In the genomic region with DNA sequence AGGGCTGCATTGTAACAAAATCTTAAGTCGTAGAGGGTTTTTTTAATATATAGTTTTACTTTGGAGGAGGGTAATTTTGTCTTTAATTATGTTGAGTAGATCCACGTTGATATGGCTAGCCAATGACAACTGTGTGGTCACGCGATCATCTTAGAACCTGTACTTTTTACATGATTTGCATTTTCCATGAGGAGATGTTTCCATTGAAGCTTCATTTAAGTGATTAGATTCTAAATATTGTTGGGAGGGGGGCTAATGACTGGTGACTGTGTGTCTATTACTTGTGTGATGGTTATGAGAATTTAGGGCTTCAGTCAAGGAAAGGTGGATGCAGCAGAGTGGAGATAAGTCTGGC, we compare ENCODE assay signal across 8 cellular contexts. TPM values are rescaled to one million over a fixed set of nuclear protein-coding genes. Genes with fewer than 3 reads are reported as not detected.
DNase-seq lines count a peak whose midpoint lies in the region; ATAC-seq, FAIRE-seq and TF ChIP-seq lines count a peak whose summit lies in the region.
"Not testable (repeated sequence)": the region's sequence is repeated elsewhere in the genome, so short reads cannot be mapped to it uniquely, and the experiment has no call there.

No MANE protein-coding gene starts in this region.

- not testable (repeated sequence) for H3K36me3 ChIP-seq in Caco-2 (ENCODE audit: control insufficient read depth, insufficient read depth, low read length); SU-DHL-6 (ENCODE audit: low read length); adipocyte (ENCODE audit: control insufficient read depth, insufficient read depth, low read length, severe bottlenecking); kidney (ENCODE audit: control insufficient read depth in 1 of 2, insufficient read depth in 2 of 2, low read length in 2 of 2); thoracic aorta
- peaks cover 27% of the 10 kb centered on the region for H3K36me3 ChIP-seq in HUES6 (ENCODE audit: control insufficient read depth, insufficient read depth, low read length)
- peaks cover 7 to 36% of the 10 kb centered on the region in 2 donors for H3K36me3 ChIP-seq in neuronal stem cell (replicated peaks in 1 of 2; ENCODE audit: control insufficient read depth in 2 of 2, insufficient read depth in 2 of 2, low read length in 2 of 2)

- not testable (repeated sequence) for TF ChIP-seq CTCF in Caco-2 (IDR thresholded peaks at IDR 0.05; ENCODE audit: insufficient read depth in 1 of 2, low read depth in 1 of 2, low read length in 1 of 2, severe bottlenecking in 1 of 2, unreplicated experiment in 1 of 2); SU-DHL-6 (IDR thresholded peaks at IDR 0.05; ENCODE audit: insufficient read depth, low read length, poor library complexity, severe bottlenecking); epithelial cell of esophagus (IDR thresholded peaks at IDR 0.05; ENCODE audit: insufficient read depth, low read depth, low read length, missing control alignments); kidney (IDR thresholded peaks at IDR 0.05; ENCODE audit: borderline replicate concordance, extremely low read depth, insufficient read depth); thoracic aorta (IDR thresholded peaks at IDR 0.05)

- no CpG with 5 or more reads among the region's 4 CpGs for WGBS in neuronal stem cell (ENCODE audit: extremely low coverage in 2 of 2, insufficient read length in 2 of 2, insufficient replicate concordance in 1 of 2), 2 donors

- H4K8ac ChIP-seq in neuronal stem cell (ENCODE audit: low read depth, low read length) = not testable (repeated sequence)

- peak overlapping the region; percentile 80 for H2AFZ ChIP-seq in SU-DHL-6 (ENCODE audit: low read depth, low read length, severe bottlenecking)
- H2AFZ ChIP-seq in neuronal stem cell (ENCODE audit: low read length) = peak overlapping the region; percentile 83

- not testable (repeated sequence) for H3K79me1 ChIP-seq in neuronal stem cell (ENCODE audit: low read depth, low read length)

- not testable (repeated sequence) for H3K27me3 Mint-ChIP-seq in Caco-2 (ENCODE audit: insufficient read depth, unreplicated experiment)

- H3K18ac ChIP-seq in neuronal stem cell (ENCODE audit: low read length) = not testable (repeated sequence)

- H3K4me3 ChIP-seq in Caco-2 (ENCODE audit: low read depth, low read length) = peak overlapping the region; percentile 61
- peak overlapping the region; percentile 87 for H3K4me3 ChIP-seq in HUES6 (ENCODE audit: low read depth, low read length)
- H3K4me3 ChIP-seq in SU-DHL-6 (ENCODE audit: insufficient read depth, low read length, poor library complexity, severe bottlenecking) = peak overlapping the region; percentile 77
- peak overlapping the region; percentile 89 for H3K4me3 ChIP-seq in adipocyte (ENCODE audit: low read length)
- H3K4me3 ChIP-seq in epithelial cell of esophagus (ENCODE audit: low read length) = peak overlapping the region; percentile 75
- peak overlapping the region; percentile 68 to 72 for H3K4me3 ChIP-seq in kidney (ENCODE audit: low read length in 2 of 2)
- H3K4me3 ChIP-seq in neuronal stem cell (ENCODE audit: low read length in 2 of 2) = peak overlapping the region; percentile 82 to 92
- peak overlapping the region; percentile 96 for H3K4me3 ChIP-seq in thoracic aorta

- not testable (repeated sequence) for H3K9me3 ChIP-seq in Caco-2; HUES6 (ENCODE audit: control insufficient read depth, insufficient read depth, low read depth, low read length); SU-DHL-6 (ENCODE audit: insufficient read depth, low read length); adipocyte (ENCODE audit: control insufficient read depth, low read length); kidney (ENCODE audit: control insufficient read depth in 1 of 2, low read length in 2 of 2); neuronal stem cell (replicated peaks in 1 of 2; ENCODE audit: control insufficient read depth in 2 of 2, insufficient read depth in 1 of 2, low read depth in 1 of 2, low read length in 2 of 2); thoracic aorta

- H2BK12ac ChIP-seq in neuronal stem cell (ENCODE audit: low read length) = not testable (repeated sequence)

- not testable (repeated sequence) for H3K9me2 ChIP-seq in SU-DHL-6 (replicated peaks; ENCODE audit: insufficient read depth, low read length)

- H3K14ac ChIP-seq in neuronal stem cell (ENCODE audit: low read length) = not testable (repeated sequence)

- not testable (repeated sequence) for H2BK5ac ChIP-seq in neuronal stem cell (ENCODE audit: low read length)

- not testable (repeated sequence) for DNase-seq in Caco-2; adipocyte (ENCODE audit: low read depth); epithelial cell of esophagus (ENCODE audit: low read depth); kidney; neuronal stem cell (ENCODE audit: low spot score); thoracic aorta (ENCODE audit: low spot score)

- peaks cover 28% of the 10 kb centered on the region for H3K36me3 Mint-ChIP-seq in Caco-2 (ENCODE audit: insufficient read depth, unreplicated experiment)

- H3K4me3 Mint-ChIP-seq in Caco-2 (ENCODE audit: unreplicated experiment) = peak overlapping the region; percentile 91

- H3K79me2 ChIP-seq in SU-DHL-6 (ENCODE audit: insufficient read depth, low read length) = peaks cover 26% of the 10 kb centered on the region

- H3K4me1 Mint-ChIP-seq in Caco-2 (ENCODE audit: low read depth, unreplicated experiment) = peaks cover 12% of the 10 kb centered on the region

- H3K4me1 ChIP-seq in Caco-2; HUES6 (ENCODE audit: control insufficient read depth, insufficient read depth, low read length); kidney (ENCODE audit: control insufficient read depth in 1 of 2, insufficient read depth in 1 of 2, low read depth in 1 of 2, low read length in 2 of 2); neuronal stem cell (ENCODE audit: control insufficient read depth in 2 of 2, insufficient read depth in 1 of 2, low read depth in 1 of 2, low read length in 2 of 2): not testable (repeated sequence)
- H3K4me1 ChIP-seq in adipocyte (ENCODE audit: control insufficient read depth, insufficient read depth, low read length) (peaks cover 12% of the 10 kb centered on the region), thoracic aorta (ENCODE audit: control insufficient read depth in 1 of 2, low read depth in 2 of 2) (peaks cover 11 to 12% of the 10 kb centered on the region in 2 donors)

- not testable (repeated sequence) for H4K20me1 ChIP-seq in SU-DHL-6 (ENCODE audit: low read depth, low read length)

- H3K27me3 ChIP-seq in Caco-2 (replicated peaks; ENCODE audit: control insufficient read depth, insufficient read depth, low read length); HUES6 (ENCODE audit: control insufficient read depth, insufficient read depth, low read length); SU-DHL-6 (ENCODE audit: low read length); adipocyte (replicated peaks; ENCODE audit: control insufficient read depth, insufficient read depth, low read length); neuronal stem cell (ENCODE audit: control insufficient read depth in 3 of 3, insufficient read depth in 3 of 3, low read depth in 1 of 3, low read length in 3 of 3); thoracic aorta (replicated peaks; ENCODE audit: insufficient read depth): not testable (repeated sequence)

- not testable (repeated sequence) for H3F3A ChIP-seq in SU-DHL-6 (ENCODE audit: insufficient read depth)

- H3K9ac ChIP-seq in HUES6 (ENCODE audit: low read length) (peak overlapping the region; percentile 92), SU-DHL-6 (ENCODE audit: low read length) (peak overlapping the region; percentile 94), adipocyte (ENCODE audit: low read length) (peak overlapping the region; percentile 91), kidney (ENCODE audit: low read length in 2 of 2) (peak overlapping the region; percentile 55 to 63)
- not testable (repeated sequence) for H3K9ac ChIP-seq in neuronal stem cell (ENCODE audit: low read depth, low read length, poor library complexity)

- intact Hi-C loops in Caco-2 (cut with micrococcal nuclease; ENCODE audit: unreplicated experiment) = loop anchor here (5.0 to 10.0 kb wide), 2 partner anchors 55 to 187 kb away; no protein-coding TSS in a partner anchor
- intact Hi-C loops in kidney (cut with DNase I) = not testable (repeated sequence)

- not testable (repeated sequence) for H4K91ac ChIP-seq in neuronal stem cell (ENCODE audit: low read depth, low read length, poor library complexity)

- not testable (repeated sequence) for ATAC-seq in thoracic aorta (ENCODE audit: insufficient number of reproducible peaks, low FRiP score, low read depth)

- H3K4me2 ChIP-seq in SU-DHL-6 (ENCODE audit: low read depth, low read length, poor library complexity, severe bottlenecking) = peak overlapping the region; percentile 72
- H3K4me2 ChIP-seq in neuronal stem cell (ENCODE audit: insufficient read depth, low read length, poor library complexity, severe bottlenecking) = peak overlapping the region; percentile 33

- not testable (repeated sequence) for H2BK120ac ChIP-seq in neuronal stem cell (ENCODE audit: low read depth, low read length)

- not testable (repeated sequence) for BruUV-seq in Caco-2 (replicated peaks; lab: Mats Ljungman, UMichigan)

- H3K4ac ChIP-seq in neuronal stem cell (ENCODE audit: low read length) = not testable (repeated sequence)

- not testable (repeated sequence) for H2AK5ac ChIP-seq in neuronal stem cell (ENCODE audit: low read depth, low read length)

- POLR2A ChIA-PET in Caco-2 (lab: Charles Lee) = not testable (repeated sequence)

- H3K27ac Mint-ChIP-seq in Caco-2 (ENCODE audit: unreplicated experiment) = peak overlapping the region; percentile 99

- not testable (repeated sequence) for H3K9me3 Mint-ChIP-seq in Caco-2 (ENCODE audit: unreplicated experiment)

- FAIRE-seq in kidney (lab: Jason Lieb, UNC) = not testable (repeated sequence)

- CTCF ChIA-PET in Caco-2 (lab: Charles Lee) = interaction anchor here (1.4 kb wide), 1 partner anchor 50 kb away, joined by 7 read pairs; no protein-coding TSS in a partner anchor

- not testable (repeated sequence) for H3K23ac ChIP-seq in neuronal stem cell (ENCODE audit: low read depth, low read length, poor library complexity)

- H2BK15ac ChIP-seq in neuronal stem cell (ENCODE audit: low read length) = not testable (repeated sequence)

- not testable (repeated sequence) for H3K27ac ChIP-seq in HUES6 (ENCODE audit: low read depth, low read length); kidney (ENCODE audit: low read depth in 2 of 2, low read length in 2 of 2); neuronal stem cell (replicated peaks; ENCODE audit: low read length)
- H3K27ac ChIP-seq in SU-DHL-6 (ENCODE audit: low read depth, low read length) (peak overlapping the region; percentile 72), thoracic aorta (peak overlapping the region; percentile 81 to 83)

RNA-seq across cellular contexts. Expression of a gene that starts 0.8 kb away (rescaled TPM):
- total RNA-seq in Caco-2 (2022) (37.2 and 39.0 TPM in 2 replicates), kidney (26.0 TPM), thoracic aorta (10 to 100 TPM; 14.6 to 49.0 TPM)
- 11.8 TPM for polyA plus RNA-seq in kidney (ENCODE audit: insufficient read depth, low read depth, low replicate concordance)
- 27.1 TPM for polyA plus RNA-seq in neuronal stem cell (2013, experiment 1 of 2)
- polyA plus RNA-seq in neuronal stem cell (2013, experiment 2 of 2) = 25.9 TPM

RNA-seq across cellular contexts. Expression of a gene that starts 21.6 kb away (rescaled TPM):
- total RNA-seq in Caco-2 (2022) (17.0 and 17.8 TPM in 2 replicates), kidney (10.3 TPM), thoracic aorta (10 to 100 TPM in 1 of 2 donors, 1 to 10 TPM in 1; 9.3 to 19.8 TPM)
- polyA plus RNA-seq in kidney (ENCODE audit: insufficient read depth, low read depth, low replicate concordance) = 7.2 TPM
- polyA plus RNA-seq in neuronal stem cell (2013, experiment 1 of 2) = 45.8 TPM
- 43.6 TPM for polyA plus RNA-seq in neuronal stem cell (2013, experiment 2 of 2)
